ENCODE assay signal across 13 cellular contexts in the genomic region with DNA sequence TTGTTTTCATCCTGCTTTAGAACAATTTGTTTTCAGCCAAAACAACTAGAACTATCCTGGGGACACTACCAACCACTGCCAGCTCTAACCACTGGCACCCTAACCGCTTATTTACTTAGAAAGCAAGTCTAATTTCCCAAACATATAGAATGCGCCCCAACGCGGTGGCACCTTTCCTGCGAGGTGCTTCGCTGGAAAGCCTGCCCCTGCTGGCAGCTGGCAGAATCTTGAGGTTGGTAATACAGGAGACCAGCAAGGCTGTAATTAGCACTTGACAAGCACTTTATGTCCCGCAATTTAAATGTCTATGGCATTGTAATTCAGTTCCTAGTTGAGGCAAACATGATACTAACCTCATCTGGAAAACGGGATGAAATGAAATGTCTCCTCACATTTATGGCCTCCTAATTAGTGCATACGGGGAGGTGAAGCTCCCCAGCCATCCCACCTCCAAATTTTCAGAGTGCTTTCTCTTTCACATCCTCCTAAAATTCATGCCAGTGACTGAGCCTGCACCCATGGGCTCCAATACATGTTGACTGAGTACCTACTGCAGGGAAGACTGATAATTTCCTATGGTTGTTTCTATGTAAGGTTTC. TPM values are rescaled to one million over a fixed set of nuclear protein-coding genes. Genes with fewer than 3 reads are reported as not detected.
DNase-seq lines count a peak whose midpoint lies in the region; ATAC-seq and TF ChIP-seq lines count a peak whose summit lies in the region.
"Had no signal": no experiment of that assay in that cellular context is flagged by ENCODE, and none has a peak within 500 bp of the region (broad histone marks: within the 10 kb centered on the region; RNA-seq: fewer than 3 reads in every experiment).

No MANE protein-coding gene starts in this region.

- no peak for ATAC-seq in GM18520 (IDR thresholded peaks at IDR 0.05; ENCODE audit: unreplicated experiment)
- ATAC-seq: stimulated activated naive CD8-positive, alpha-beta T cell treated with anti-CD3 and anti-CD28 coated beads, Interleukin-15, amount 100 ng/mL, for 72 hours had no signal

- no peak overlapping the region for H3K27ac ChIP-seq in colonic mucosa

- intact Hi-C loops in colonic mucosa (cut with DNase I) = no loop called here

- peaks cover 24% of the 10 kb centered on the region for H3K27me3 Mint-ChIP-seq in activated CD4-positive, alpha-beta T cell treated with anti-CD3 and anti-CD28 coated beads, Interleukin-2, amount 10 ng/mL, durations not matched to agents 7 days and 5 days
- peaks cover 26% of the 10 kb centered on the region for H3K27me3 Mint-ChIP-seq in osteocyte (ENCODE audit: unreplicated experiment)

- H3K9ac ChIP-seq in colonic mucosa (ENCODE audit: low read depth in 2 of 2, low read length in 2 of 2) = no peak overlapping the region

- H3K27ac Mint-ChIP-seq in activated CD4-positive, alpha-beta T cell treated with anti-CD3 and anti-CD28 coated beads, Interleukin-2, amount 10 ng/mL, durations not matched to agents 7 days and 5 days = no peak overlapping the region
- no peak overlapping the region for H3K27ac Mint-ChIP-seq in osteocyte (ENCODE audit: unreplicated experiment)
- H3K27ac Mint-ChIP-seq: stimulated activated naive CD8-positive, alpha-beta T cell treated with anti-CD3 and anti-CD28 coated beads, Interleukin-15, amount 100 ng/mL, for 72 hours had no signal

- POLR2A ChIA-PET in activated CD4-positive, alpha-beta T cell treated with anti-CD3 and anti-CD28 coated beads, Interleukin-2, amount 10 ng/mL, durations not matched to agents 7 days and 5 days (lab: Charles Lee) = no interaction called here

- no peaks in the 10 kb centered on the region for H3K36me3 ChIP-seq in colonic mucosa

- H3K4me3 ChIP-seq in colonic mucosa = no peak overlapping the region

- H3K9me3 ChIP-seq in colonic mucosa = no peaks in the 10 kb centered on the region

- H3K4me3 Mint-ChIP-seq in activated CD4-positive, alpha-beta T cell treated with anti-CD3 and anti-CD28 coated beads, Interleukin-2, amount 10 ng/mL, durations not matched to agents 7 days and 5 days = no peak overlapping the region
- no peak overlapping the region for H3K4me3 Mint-ChIP-seq in osteocyte (ENCODE audit: unreplicated experiment)
- H3K4me3 Mint-ChIP-seq: stimulated activated naive CD8-positive, alpha-beta T cell treated with anti-CD3 and anti-CD28 coated beads, Interleukin-15, amount 100 ng/mL, for 72 hours had no signal

- CTCF ChIA-PET in activated CD4-positive, alpha-beta T cell treated with anti-CD3 and anti-CD28 coated beads, Interleukin-2, amount 10 ng/mL, durations not matched to agents 7 days and 5 days (lab: Charles Lee) = no interaction called here

- no peaks in the 10 kb centered on the region for H3K9me3 Mint-ChIP-seq in activated CD4-positive, alpha-beta T cell treated with anti-CD3 and anti-CD28 coated beads, Interleukin-2, amount 10 ng/mL, durations not matched to agents 7 days and 5 days
- no peaks in the 10 kb centered on the region for H3K9me3 Mint-ChIP-seq in osteocyte (ENCODE audit: unreplicated experiment)
- H3K9me3 Mint-ChIP-seq: stimulated activated naive CD8-positive, alpha-beta T cell treated with anti-CD3 and anti-CD28 coated beads, Interleukin-15, amount 100 ng/mL, for 72 hours had no signal

- peak; percentile 18 for TF ChIP-seq CTCF in colonic mucosa (IDR thresholded peaks at IDR 0.05)
- peak; percentile 39 for TF ChIP-seq CTCF in osteocyte (IDR thresholded peaks at IDR 0.05)

- H3K36me3 Mint-ChIP-seq in activated CD4-positive, alpha-beta T cell treated with anti-CD3 and anti-CD28 coated beads, Interleukin-2, amount 10 ng/mL, durations not matched to agents 7 days and 5 days (ENCODE audit: low read depth) = no peaks in the 10 kb centered on the region
- no peaks in the 10 kb centered on the region for H3K36me3 Mint-ChIP-seq in osteocyte (ENCODE audit: unreplicated experiment)

- no peak for TF ChIP-seq EP300 in Ishikawa (IDR thresholded peaks at IDR 0.05; ENCODE audit: borderline replicate concordance)

- no peaks in the 10 kb centered on the region for H3K27me3 ChIP-seq in colonic mucosa

- DNase-seq in activated CD4-positive, alpha-beta T cell treated with anti-CD3 and anti-CD28 coated beads, Interleukin-2, amount 10 ng/mL, durations not matched to agents 7 days and 5 days = peak; percentile 12
- no peak for DNase-seq in activated CD4-positive, alpha-beta T cell treated with anti-CD3 and anti-CD28 coated beads, Interleukin-2, amount 50 U/mL, for 1 hour
- DNase-seq in colonic mucosa (no peak), osteocyte (ENCODE audit: extremely low spot score, unreplicated experiment) (no peak), globus pallidus (ENCODE audit: low spot score) (no peak), dedifferentiated amniotic fluid mesenchymal stem cell (ENCODE audit: extremely low spot score) (no peak)
- DNase-seq: activated CD4-positive, alpha-beta T cell treated with anti-CD3 and anti-CD28 coated beads for 4 hours; effector memory CD4-positive, alpha-beta T cell; HCEC 1CT; occipital lobe had no signal

- peak; percentile 14; the same call in 1 of the 2 replicates for TF ChIP-seq RAD21 in Ishikawa (IDR thresholded peaks at IDR 0.05; ENCODE audit: low read depth)

- no peaks in the 10 kb centered on the region for H3K4me1 Mint-ChIP-seq in activated CD4-positive, alpha-beta T cell treated with anti-CD3 and anti-CD28 coated beads, Interleukin-2, amount 10 ng/mL, durations not matched to agents 7 days and 5 days
- no peaks in the 10 kb centered on the region for H3K4me1 Mint-ChIP-seq in osteocyte (ENCODE audit: unreplicated experiment)
- H3K4me1 Mint-ChIP-seq: stimulated activated naive CD8-positive, alpha-beta T cell treated with anti-CD3 and anti-CD28 coated beads, Interleukin-15, amount 100 ng/mL, for 72 hours had no signal

- no peaks in the 10 kb centered on the region for H3K4me1 ChIP-seq in colonic mucosa

TF ChIP-seq in Ishikawa, 13 proteins besides CTCF, POLR2A, EP300 and RAD21:
- TF ChIP-seq FOXM1 (IDR thresholded peaks at IDR 0.05; ENCODE audit: borderline replicate concordance, low read depth) = no peak
- TF ChIP-seq, protein P1, sequence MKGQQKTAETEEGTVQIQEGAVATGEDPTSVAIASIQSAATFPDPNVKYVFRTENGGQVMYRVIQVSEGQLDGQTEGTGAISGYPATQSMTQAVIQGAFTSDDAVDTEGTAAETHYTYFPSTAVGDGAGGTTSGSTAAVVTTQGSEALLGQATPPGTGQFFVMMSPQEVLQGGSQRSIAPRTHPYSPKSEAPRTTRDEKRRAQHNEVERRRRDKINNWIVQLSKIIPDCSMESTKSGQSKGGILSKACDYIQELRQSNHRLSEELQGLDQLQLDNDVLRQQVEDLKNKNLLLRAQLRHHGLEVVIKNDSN (IDR thresholded peaks at IDR 0.05) = no peak
- TF ChIP-seq TAF1 (IDR thresholded peaks at IDR 0.05; ENCODE audit: low read depth) = no peak
TF ChIP-seq in Ishikawa: peak in this region for 0.

RNA-seq across cellular contexts. Expression of a gene that starts 30.4 kb away (rescaled TPM):
- total RNA-seq in activated CD4-positive, alpha-beta T cell treated with anti-CD3 and anti-CD28 coated beads, Interleukin-2, amount 10 ng/mL, durations not matched to agents 7 days and 5 days = not detected
- total RNA-seq in colonic mucosa (under 1 TPM in 1 of 2 donors, not detected in 1; 0.05 TPM), osteocyte (not detected in 2 replicates)
